21 cellular contexts compared by ENCODE assay signal in genomic region chr4:48680848-48681568, GRCh38.
DNase-seq lines count a peak whose midpoint lies in the region; ATAC-seq and TF ChIP-seq lines count a peak whose summit lies in the region.
"Had no signal": no experiment of that assay in that cellular context is flagged by ENCODE, and none has a peak within 500 bp of the region (broad histone marks: within the 10 kb centered on the region; RNA-seq: fewer than 3 reads in every experiment).

No MANE protein-coding gene starts in this region.

- H3K27ac ChIP-seq in CD8-positive, alpha-beta memory T cell (ENCODE audit: low read depth, low read length): peak overlapping the region; percentile 18
- H3K27ac ChIP-seq in HUES64 (ENCODE audit: low read depth, low read length) (peak overlapping the region; percentile 53; the same call in 1 of the 2 replicates), colonic mucosa (peak overlapping the region; percentile 65), suprapubic skin (no peak overlapping the region)
- H3K27ac ChIP-seq: neural progenitor cell, sigmoid colon, upper lobe of right lung had no signal

- peaks cover 35 to 52% (median 50%) of the 10 kb centered on the region in 3 donors for H3K4me1 Mint-ChIP-seq in CD8-positive, alpha-beta memory T cell
- H3K4me1 Mint-ChIP-seq: neural progenitor cell had no signal

- no peak for TF ChIP-seq CTCF in colonic mucosa (IDR thresholded peaks at IDR 0.05)
- TF ChIP-seq CTCF in suprapubic skin (IDR thresholded peaks at IDR 0.05): no peak

- H3K9ac ChIP-seq in HUES64 (ENCODE audit: low read depth, low read length): no peak overlapping the region
- H3K9ac ChIP-seq in colonic mucosa (ENCODE audit: low read depth in 2 of 2, low read length in 2 of 2): peak overlapping the region in 1 of 2 donors; percentile 62
- H3K9ac ChIP-seq in mucosa of stomach (ENCODE audit: low read length): peak overlapping the region; percentile 65
- H3K9ac ChIP-seq: neural progenitor cell had no signal

- no peak overlapping the region for H3K4me3 Mint-ChIP-seq in CD8-positive, alpha-beta memory T cell
- H3K4me3 Mint-ChIP-seq: activated CD8-positive, alpha-beta T cell treated with anti-CD3 and anti-CD28 coated beads for 36 hours; neural progenitor cell had no signal

- no peaks in the 10 kb centered on the region for H3K9me3 ChIP-seq in CD8-positive, alpha-beta memory T cell (ENCODE audit: low read length)
- H3K9me3 ChIP-seq in HUES64 (ENCODE audit: insufficient read depth, low read depth, low read length): no peaks in the 10 kb centered on the region
- H3K9me3 ChIP-seq in colonic mucosa: no peaks in the 10 kb centered on the region
- no peaks in the 10 kb centered on the region for H3K9me3 ChIP-seq in mucosa of stomach (ENCODE audit: control insufficient read depth, low read length)
- H3K9me3 ChIP-seq in suprapubic skin: no peaks in the 10 kb centered on the region
- H3K9me3 ChIP-seq: heart right ventricle, sigmoid colon, upper lobe of right lung had no signal

- no peak overlapping the region for H3K4me3 ChIP-seq in CD8-positive, alpha-beta memory T cell (ENCODE audit: low read length)
- H3K4me3 ChIP-seq in HUES64 (ENCODE audit: low read length) (no peak overlapping the region), colonic mucosa (peak overlapping the region; percentile 36), mucosa of stomach (ENCODE audit: low read length) (no peak overlapping the region), suprapubic skin (no peak overlapping the region)
- H3K4me3 ChIP-seq: heart right ventricle, neural progenitor cell, sigmoid colon, upper lobe of right lung had no signal

- H3K27me3 ChIP-seq in CD8-positive, alpha-beta memory T cell (ENCODE audit: insufficient read depth, low read length, poor library complexity, severe bottlenecking): no peaks in the 10 kb centered on the region
- H3K27me3 ChIP-seq in HUES64 (ENCODE audit: insufficient read depth, low read length): no peaks in the 10 kb centered on the region
- no peaks in the 10 kb centered on the region for H3K27me3 ChIP-seq in colonic mucosa
- H3K27me3 ChIP-seq in mucosa of stomach (ENCODE audit: control insufficient read depth, insufficient read depth, low read length): no peaks in the 10 kb centered on the region
- no peaks in the 10 kb centered on the region for H3K27me3 ChIP-seq in suprapubic skin
- H3K27me3 ChIP-seq: heart right ventricle, neural progenitor cell, sigmoid colon, upper lobe of right lung had no signal

- no peaks in the 10 kb centered on the region for H3K36me3 ChIP-seq in CD8-positive, alpha-beta memory T cell (ENCODE audit: insufficient read depth, low read length)
- H3K36me3 ChIP-seq in HUES64 (ENCODE audit: insufficient read depth, low read length) (no peaks in the 10 kb centered on the region), colonic mucosa (no peaks in the 10 kb centered on the region), mucosa of stomach (ENCODE audit: control insufficient read depth, insufficient read depth, low read length) (no peaks in the 10 kb centered on the region), suprapubic skin (no peaks in the 10 kb centered on the region)
- H3K36me3 ChIP-seq: heart right ventricle, sigmoid colon, upper lobe of right lung had no signal

- peaks cover 4 to 17% (median 9%) of the 10 kb centered on the region in 3 donors for H3K36me3 Mint-ChIP-seq in CD8-positive, alpha-beta memory T cell

- no peaks in the 10 kb centered on the region for H3K27me3 Mint-ChIP-seq in CD8-positive, alpha-beta memory T cell
- H3K27me3 Mint-ChIP-seq: activated CD8-positive, alpha-beta T cell treated with anti-CD3 and anti-CD28 coated beads for 36 hours had no signal

- WGBS in HUES64: 93% methylated on average over 12 of the region's 12 CpGs
- WGBS in suprapubic skin: 86% methylated on average over 12 of the region's 12 CpGs

- H3K9me3 Mint-ChIP-seq in CD8-positive, alpha-beta memory T cell: no peaks in the 10 kb centered on the region

- H3K4me1 ChIP-seq in CD8-positive, alpha-beta memory T cell (ENCODE audit: insufficient read depth, low read length): peaks cover 9% of the 10 kb centered on the region
- H3K4me1 ChIP-seq in HUES64 (ENCODE audit: insufficient read depth, low read length): no peaks in the 10 kb centered on the region
- H3K4me1 ChIP-seq in colonic mucosa: no peaks in the 10 kb centered on the region
- H3K4me1 ChIP-seq in mucosa of stomach (ENCODE audit: control insufficient read depth, insufficient read depth, low read length): peaks cover 16% of the 10 kb centered on the region
- H3K4me1 ChIP-seq in suprapubic skin: peaks cover 7% of the 10 kb centered on the region
- H3K4me1 ChIP-seq: neural progenitor cell, sigmoid colon had no signal

- ATAC-seq in GM18520 (IDR thresholded peaks at IDR 0.05; ENCODE audit: unreplicated experiment): no peak

- POLR2A ChIA-PET in CD8-positive, alpha-beta memory T cell (lab: Charles Lee): no interaction called here

- TF ChIP-seq EP300 in suprapubic skin (IDR thresholded peaks at IDR 0.05): no peak

- TF ChIP-seq POLR2A in suprapubic skin (IDR thresholded peaks at IDR 0.05): no peak

- intact Hi-C loops in colonic mucosa (cut with DNase I): loop anchor here (5.0 kb wide), 2 partner anchors 104 to 281 kb away; no protein-coding TSS in a partner anchor

- CTCF ChIA-PET in CD8-positive, alpha-beta memory T cell (lab: Charles Lee): no interaction called here

- H3K27ac Mint-ChIP-seq in CD8-positive, alpha-beta memory T cell: peak overlapping the region in 1 of 8 donors; percentile 42
- H3K27ac Mint-ChIP-seq: activated CD8-positive, alpha-beta T cell treated with anti-CD3 and anti-CD28 coated beads for 36 hours; neural progenitor cell had no signal

- no peak for DNase-seq in CD8-positive, alpha-beta memory T cell
- DNase-seq in colonic mucosa: peak; percentile 67
- DNase-seq in suprapubic skin (ENCODE audit: low spot score in 2 of 2): no peak
- no peak for DNase-seq in NCI-H2081 (lab: John Stamatoyannopoulos, UW)
- no peak for DNase-seq in activated T-cell treated with anti-CD3 and anti-CD28 coated beads, Interleukin-2, amount 50 U/mL, for 48 hours
- DNase-seq: activated gamma-delta T cell, DND-41, heart right ventricle, left cardiac atrium, midbrain, NCI-H2081 treated with DMSO at 0.1 percent for 48 hours, NCI-H82, SHP77, sigmoid colon, T1000, upper lobe of right lung had no signal
